In the genomic region with DNA sequence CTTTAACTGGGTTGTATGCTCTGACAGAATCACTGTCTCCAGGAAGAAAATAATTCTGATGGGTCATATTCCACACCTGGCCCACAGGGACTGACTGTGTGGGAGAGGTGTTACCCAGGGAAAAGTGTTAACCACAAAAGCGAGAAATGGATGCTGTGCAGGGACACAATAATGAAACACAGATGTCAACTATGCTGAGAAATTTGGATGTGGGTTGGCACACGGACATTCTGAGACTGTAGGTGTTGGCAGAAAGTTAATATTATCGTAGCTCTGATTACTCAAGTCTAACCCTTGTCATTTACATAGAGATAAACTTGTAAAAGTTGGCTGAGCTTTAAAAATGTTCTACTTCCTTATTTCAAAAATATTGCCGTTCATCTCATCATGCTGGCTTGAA, we compare ENCODE assay signal across 1 cellular context.
TF ChIP-seq lines count a peak whose summit lies in the region.

No MANE protein-coding gene starts in this region.

TF ChIP-seq in HepG2, 621 proteins besides CTCF, POLR2A, EP300 and RAD21:
- TF ChIP-seq, protein P1, sequence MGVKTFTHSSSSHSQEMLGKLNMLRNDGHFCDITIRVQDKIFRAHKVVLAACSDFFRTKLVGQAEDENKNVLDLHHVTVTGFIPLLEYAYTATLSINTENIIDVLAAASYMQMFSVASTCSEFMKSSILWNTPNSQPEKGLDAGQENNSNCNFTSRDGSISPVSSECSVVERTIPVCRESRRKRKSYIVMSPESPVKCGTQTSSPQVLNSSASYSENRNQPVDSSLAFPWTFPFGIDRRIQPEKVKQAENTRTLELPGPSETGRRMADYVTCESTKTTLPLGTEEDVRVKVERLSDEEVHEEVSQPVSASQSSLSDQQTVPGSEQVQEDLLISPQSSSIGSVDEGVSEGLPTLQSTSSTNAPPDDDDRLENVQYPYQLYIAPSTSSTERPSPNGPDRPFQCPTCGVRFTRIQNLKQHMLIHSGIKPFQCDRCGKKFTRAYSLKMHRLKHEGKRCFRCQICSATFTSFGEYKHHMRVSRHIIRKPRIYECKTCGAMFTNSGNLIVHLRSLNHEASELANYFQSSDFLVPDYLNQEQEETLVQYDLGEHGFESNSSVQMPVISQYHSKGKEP (CRISPR knock-in tag; IDR thresholded peaks at IDR 0.05): no peak
- no peak for TF ChIP-seq SP4 (CRISPR knock-in tag; IDR thresholded peaks at IDR 0.05)
- TF ChIP-seq, protein P2, sequence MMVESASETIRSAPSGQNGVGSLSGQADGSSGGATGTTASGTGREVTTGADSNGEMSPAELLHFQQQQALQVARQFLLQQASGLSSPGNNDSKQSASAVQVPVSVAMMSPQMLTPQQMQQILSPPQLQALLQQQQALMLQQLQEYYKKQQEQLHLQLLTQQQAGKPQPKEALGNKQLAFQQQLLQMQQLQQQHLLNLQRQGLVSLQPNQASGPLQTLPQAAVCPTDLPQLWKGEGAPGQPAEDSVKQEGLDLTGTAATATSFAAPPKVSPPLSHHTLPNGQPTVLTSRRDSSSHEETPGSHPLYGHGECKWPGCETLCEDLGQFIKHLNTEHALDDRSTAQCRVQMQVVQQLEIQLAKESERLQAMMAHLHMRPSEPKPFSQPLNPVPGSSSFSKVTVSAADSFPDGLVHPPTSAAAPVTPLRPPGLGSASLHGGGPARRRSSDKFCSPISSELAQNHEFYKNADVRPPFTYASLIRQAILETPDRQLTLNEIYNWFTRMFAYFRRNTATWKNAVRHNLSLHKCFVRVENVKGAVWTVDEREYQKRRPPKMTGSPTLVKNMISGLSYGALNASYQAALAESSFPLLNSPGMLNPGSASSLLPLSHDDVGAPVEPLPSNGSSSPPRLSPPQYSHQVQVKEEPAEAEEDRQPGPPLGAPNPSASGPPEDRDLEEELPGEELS (CRISPR knock-in tag; IDR thresholded peaks at IDR 0.05): no peak
